Comparison of ENCODE assay signal across 8 cellular contexts in the genomic region with DNA sequence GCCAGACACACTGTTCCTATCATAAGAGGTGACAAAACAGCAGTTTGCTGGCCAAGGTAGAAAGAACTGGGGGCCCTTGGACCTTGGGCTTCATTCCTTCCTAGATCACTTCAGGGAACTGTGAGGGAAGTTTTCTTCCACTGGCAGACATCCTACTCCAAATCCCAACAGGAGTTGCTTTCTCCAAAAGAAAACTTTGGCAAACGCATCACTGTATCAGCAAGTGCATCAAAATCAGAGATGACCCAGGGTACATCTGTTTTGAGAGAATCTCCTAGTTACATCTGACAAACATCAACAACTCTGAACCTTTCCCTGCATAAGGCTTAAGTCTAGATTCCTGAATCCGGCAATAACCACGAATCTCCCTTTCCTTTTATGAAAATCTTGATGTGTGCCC.
"Had no signal": no experiment of that assay in that cellular context is flagged by ENCODE, and none has a peak within 500 bp of the region (broad histone marks: within the 10 kb centered on the region; RNA-seq: fewer than 3 reads in every experiment).

No MANE protein-coding gene starts in this region.

- H3K27ac Mint-ChIP-seq: GM23338, H9, IgD-negative memory B cell had no signal

- H3K36me3 Mint-ChIP-seq: IgD-negative memory B cell had no signal

- FAIRE-seq: H1, H54, HepG2 had no signal

- DNase-seq: H9, HCEC 1CT, KBM-7 had no signal

- H3K4me1 Mint-ChIP-seq: IgD-negative memory B cell had no signal

- H3K4me3 Mint-ChIP-seq: GM23338, H9, IgD-negative memory B cell had no signal

- H3K4me3 ChIP-seq: GM23338 had no signal

- ATAC-seq: GM23338, HepG2 had no signal

- H3K9me3 Mint-ChIP-seq: GM23338, H9 had no signal
